In the genomic region with DNA sequence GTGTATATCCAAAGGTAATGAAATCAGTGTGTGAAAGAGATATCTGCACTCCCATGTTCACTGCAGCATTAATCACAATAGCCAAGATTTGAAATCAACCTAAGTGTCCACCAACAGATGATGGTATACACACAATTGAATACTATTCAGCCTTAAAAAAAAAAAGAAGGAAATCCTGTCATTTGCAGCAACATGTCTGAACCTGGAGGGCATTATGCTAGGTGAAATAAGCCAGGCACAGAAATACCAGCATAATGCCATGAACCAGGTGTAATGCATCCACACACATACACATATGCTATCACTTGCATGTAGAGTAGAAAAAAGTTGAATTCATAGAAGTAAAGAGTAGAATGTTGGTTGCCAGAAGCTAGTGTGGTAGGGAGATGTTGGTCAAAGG, we compare ENCODE assay signal across 37 cellular contexts. TPM values are rescaled to one million over a fixed set of nuclear protein-coding genes. Genes with fewer than 3 reads are reported as not detected.
"Had no signal": no experiment of that assay in that cellular context is flagged by ENCODE, and none has a peak within 500 bp of the region (broad histone marks: within the 10 kb centered on the region; RNA-seq: fewer than 3 reads in every experiment).

No MANE protein-coding gene starts in this region.

- H3K9ac ChIP-seq: KMS-11 had no signal

- H3K4me3 ChIP-seq: MG63 had no signal

- H3K36me3 ChIP-seq: MG63 had no signal

- H3K4me2 ChIP-seq: KMS-11 had no signal

- H3K27ac ChIP-seq: KMS-11 had no signal

- DNase-seq: Karpas-422, Kasumi-1, MG63, MM.1S, MV-4-11, NCI-H1048, NCI-H1092, NCI-H1092 treated with DMSO at 0.1 percent for 48 hours, NCI-H1105, NCI-H1105 treated with DMSO at 0.1 percent for 48 hours, NCI-H1417, NCI-H1417 treated with DMSO at 0.1 percent for 48 hours, NCI-H1436, NCI-H1436 treated with DMSO at 0.1 percent for 48 hours, NCI-H146, NCI-H1694, NCI-H1694 treated with DMSO at 0.1 percent for 48 hours, NCI-H187, NCI-H187 treated with DMSO at 0.1 percent for 48 hours, NCI-H1930, NCI-H2029, NCI-H2029 treated with DMSO at 0.1 percent for 48 hours, NCI-H2081, NCI-H2081 treated with DMSO at 0.1 percent for 48 hours, NCI-H2107, NCI-H2171, NCI-H2171 treated with DMSO at 0.1 percent for 48 hours, NCI-H2227 treated with DMSO at 0.1 percent for 48 hours, NCI-H226, NCI-H345, NCI-H446, NCI-H446 treated with DMSO at 0.1 percent for 48 hours, NCI-H510A, NCI-H510A treated with DMSO at 0.1 percent for 48 hours had no signal

RNA-seq across cellular contexts. Expression of gene NR1I2, which starts 18.4 kb away (rescaled TPM):
- total RNA-seq: LHCN-M2, M059J had no signal
